Comparison of ENCODE assay signal across 1 cellular context in the genomic region with DNA sequence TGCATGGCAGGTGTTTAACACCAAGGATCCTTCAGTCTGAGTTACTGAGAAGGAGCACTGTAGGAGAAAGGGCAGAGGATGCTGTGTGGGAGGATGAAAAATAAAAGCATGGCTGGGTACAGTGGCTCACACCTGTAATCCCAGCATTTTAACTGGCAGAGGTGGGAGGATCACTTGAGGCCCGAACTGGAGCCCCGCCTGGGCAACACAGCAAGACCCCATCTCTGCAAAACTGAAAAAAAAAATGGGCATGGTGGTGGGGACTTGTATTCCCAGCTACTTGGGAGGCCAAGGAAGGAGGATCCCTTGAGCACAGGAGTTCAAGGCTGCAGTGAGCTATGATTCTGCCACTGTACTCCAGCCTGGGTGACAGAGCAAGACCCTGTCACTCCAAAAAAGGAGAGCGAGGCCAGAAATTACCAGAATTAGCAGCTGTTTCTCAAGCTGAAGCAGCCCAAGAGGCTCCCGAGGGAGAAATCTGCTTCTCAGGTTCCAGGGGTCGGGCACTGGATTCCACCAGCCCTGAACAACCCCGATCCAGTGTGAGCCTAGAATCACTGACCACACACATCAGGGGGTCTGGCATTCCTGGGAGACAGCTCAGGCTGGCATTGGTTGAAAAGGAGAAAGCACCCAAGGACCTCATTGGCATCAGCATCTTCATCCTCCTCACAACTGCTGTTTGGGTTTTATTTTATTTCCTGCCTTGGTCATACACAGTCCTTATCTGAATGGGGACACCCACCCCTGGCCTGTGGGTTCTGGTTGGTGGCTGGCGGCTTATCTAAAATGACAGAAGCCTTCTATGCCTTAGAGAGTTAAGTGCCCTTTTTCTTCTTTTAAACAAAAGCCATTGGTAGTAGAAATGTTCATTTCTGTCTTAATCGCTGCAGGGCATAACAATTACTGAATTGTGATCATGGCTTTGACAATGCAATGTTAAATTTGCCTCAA.
TF ChIP-seq lines count a peak whose summit lies in the region.

No MANE protein-coding gene starts in this region.

TF ChIP-seq in WTC11, 78 proteins besides CTCF, POLR2A, EP300 and RAD21 (continued from another document):
- TF ChIP-seq, protein P1, sequence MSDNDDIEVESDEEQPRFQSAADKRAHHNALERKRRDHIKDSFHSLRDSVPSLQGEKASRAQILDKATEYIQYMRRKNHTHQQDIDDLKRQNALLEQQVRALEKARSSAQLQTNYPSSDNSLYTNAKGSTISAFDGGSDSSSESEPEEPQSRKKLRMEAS (CRISPR knock-in tag; IDR thresholded peaks at IDR 0.05) = no peak
- TF ChIP-seq JUN (CRISPR knock-in tag; IDR thresholded peaks at IDR 0.05) = no peak
TF ChIP-seq in WTC11: peak in this region for 1.
